23 cellular contexts compared by ENCODE assay signal in genomic region chr2:49296107-49296506, GRCh38.
"Had no signal": no experiment of that assay in that cellular context is flagged by ENCODE, and none has a peak within 500 bp of the region (broad histone marks: within the 10 kb centered on the region; RNA-seq: fewer than 3 reads in every experiment).

No MANE protein-coding gene starts in this region.

- H3K4me3 Mint-ChIP-seq: activated CD4-positive, alpha-beta memory T cell treated with anti-CD3 and anti-CD28 coated beads, Interleukin-2, amount 10 ng/mL, durations not matched to agents 7 days and 5 days; activated CD4-positive, alpha-beta T cell treated with anti-CD3 and anti-CD28 coated beads, Interleukin-2, amount 10 ng/mL, durations not matched to agents 7 days and 5 days; activated naive CD4-positive, alpha-beta T cell treated with anti-CD3 and anti-CD28 coated beads, Interleukin-2, amount 10 ng/mL, durations not matched to agents 7 days and 5 days; activated naive CD8-positive, alpha-beta T cell treated with anti-CD3 and anti-CD28 coated beads for 36 hours; activated T-cell treated with anti-CD3 and anti-CD28 coated beads, Interleukin-2, amount 50 U/mL, for 72 hours; T-helper 1 cell treated with Interleukin-12 subunit alpha and Interleukin-12 subunit beta and Interleukin-4 antibody, amounts not matched to agents 30 μg/mL and 1 μg/mL, for 36 hours had no signal

- H3K4me1 Mint-ChIP-seq: activated CD4-positive, alpha-beta memory T cell treated with anti-CD3 and anti-CD28 coated beads, Interleukin-2, amount 10 ng/mL, durations not matched to agents 7 days and 5 days; activated CD4-positive, alpha-beta T cell treated with anti-CD3 and anti-CD28 coated beads, Interleukin-2, amount 10 ng/mL, durations not matched to agents 7 days and 5 days; activated naive CD4-positive, alpha-beta T cell treated with anti-CD3 and anti-CD28 coated beads, Interleukin-2, amount 10 ng/mL, durations not matched to agents 7 days and 5 days; activated naive CD8-positive, alpha-beta T cell treated with anti-CD3 and anti-CD28 coated beads for 36 hours had no signal

- ATAC-seq: activated T-cell treated with anti-CD3 and anti-CD28 coated beads, Interleukin-2, amount 50 U/mL, for 72 hours; Panc1 had no signal

- H3K27me3 Mint-ChIP-seq: activated CD4-positive, alpha-beta memory T cell treated with anti-CD3 and anti-CD28 coated beads, Interleukin-2, amount 10 ng/mL, durations not matched to agents 7 days and 5 days; activated CD4-positive, alpha-beta T cell treated with anti-CD3 and anti-CD28 coated beads, Interleukin-2, amount 10 ng/mL, durations not matched to agents 7 days and 5 days; activated naive CD4-positive, alpha-beta T cell treated with anti-CD3 and anti-CD28 coated beads, Interleukin-2, amount 10 ng/mL, durations not matched to agents 7 days and 5 days; activated naive CD8-positive, alpha-beta T cell treated with anti-CD3 and anti-CD28 coated beads for 36 hours had no signal

- H3K36me3 Mint-ChIP-seq: activated naive CD4-positive, alpha-beta T cell treated with anti-CD3 and anti-CD28 coated beads, Interleukin-2, amount 10 ng/mL, durations not matched to agents 7 days and 5 days; activated naive CD8-positive, alpha-beta T cell treated with anti-CD3 and anti-CD28 coated beads for 36 hours had no signal

- DNase-seq: activated CD4-positive, alpha-beta memory T cell treated with anti-CD3 and anti-CD28 coated beads, Interleukin-2, amount 10 ng/mL, durations not matched to agents 7 days and 5 days; activated CD4-positive, alpha-beta T cell treated with anti-CD3 and anti-CD28 coated beads, Interleukin-2, amount 10 ng/mL, durations not matched to agents 7 days and 5 days; activated CD4-positive, CD25-positive, alpha-beta regulatory T cell; activated gamma-delta T cell treated with Interleukin-2 at 50 U/mL for 16 hours; activated naive CD4-positive, alpha-beta T cell treated with anti-CD3 and anti-CD28 coated beads, Interleukin-2, amount 10 ng/mL, durations not matched to agents 7 days and 5 days; activated naive CD8-positive, alpha-beta T cell treated with anti-CD3 and anti-CD28 coated beads for 36 hours; activated T-cell treated with anti-CD3 and anti-CD28 coated beads for 4 hours; activated T-cell treated with anti-CD3 and anti-CD28 coated beads, Interleukin-2, amount 50 U/mL, for 72 hours; central memory CD4-positive, alpha-beta T cell; KG1; NCI-H1048; NCI-H1930; NCI-H2171; NCI-H2227 treated with DMSO at 0.1 percent for 48 hours; NCI-H510A; NCI-H526 treated with DMSO at 0.1 percent for 48 hours; NK-92 treated with Interleukin-12 subunit alpha and Interleukin-12 subunit beta, amount 100 ng/mL, for 24 hours; OCI-M1; RPMI8226; SHP77 treated with DMSO at 0.1 percent for 48 hours had no signal

- H3K27ac Mint-ChIP-seq: activated CD4-positive, alpha-beta memory T cell treated with anti-CD3 and anti-CD28 coated beads, Interleukin-2, amount 10 ng/mL, durations not matched to agents 7 days and 5 days; activated CD4-positive, alpha-beta T cell treated with anti-CD3 and anti-CD28 coated beads, Interleukin-2, amount 10 ng/mL, durations not matched to agents 7 days and 5 days; activated naive CD4-positive, alpha-beta T cell treated with anti-CD3 and anti-CD28 coated beads, Interleukin-2, amount 10 ng/mL, durations not matched to agents 7 days and 5 days; activated naive CD8-positive, alpha-beta T cell treated with anti-CD3 and anti-CD28 coated beads for 36 hours; activated T-cell treated with anti-CD3 and anti-CD28 coated beads, Interleukin-2, amount 50 U/mL, for 72 hours; activated T-helper 2 cell treated with anti-CD3 and anti-CD28 coated beads, Interferon-gamma antibody, Interleukin-2, Interleukin-4, amounts not matched to agents 10 μg/mL and 5 μg/mL and 100 μg/mL, durations not matched to agents 14 hours and 24 hours and 36 hours; T-helper 1 cell treated with Interleukin-12 subunit alpha and Interleukin-12 subunit beta and Interleukin-4 antibody, amounts not matched to agents 30 μg/mL and 1 μg/mL, for 36 hours had no signal

- H3K9me3 Mint-ChIP-seq: activated CD4-positive, alpha-beta T cell treated with anti-CD3 and anti-CD28 coated beads, Interleukin-2, amount 10 ng/mL, durations not matched to agents 7 days and 5 days; T-helper 1 cell treated with Interleukin-12 subunit alpha and Interleukin-12 subunit beta and Interleukin-4 antibody, amounts not matched to agents 30 μg/mL and 1 μg/mL, for 36 hours had no signal
